Comparison of ENCODE assay signal across 2 cellular contexts in the genomic region with DNA sequence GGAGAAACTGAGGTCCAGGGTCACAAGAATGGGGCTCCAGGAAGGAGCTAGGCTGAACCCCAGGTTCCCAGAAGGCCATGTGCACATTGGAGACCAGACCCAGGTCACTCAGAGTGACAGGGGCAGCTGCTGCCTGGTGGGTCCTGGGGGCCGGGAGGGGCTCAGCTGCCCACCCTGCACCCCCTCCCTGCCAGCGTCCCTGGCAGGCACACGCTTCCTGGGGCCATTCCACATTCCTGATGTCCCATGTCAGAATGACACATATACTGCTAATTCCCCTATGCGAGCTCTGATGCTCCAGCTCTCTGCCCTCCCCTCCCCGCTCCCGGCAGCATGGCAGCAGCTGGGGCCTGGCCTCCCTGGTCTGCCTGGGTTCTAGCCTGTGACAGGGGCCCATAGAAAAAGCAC.
TF ChIP-seq lines count a peak whose summit lies in the region.

No MANE protein-coding gene starts in this region.

TF ChIP-seq in SK-N-SH, 30 proteins besides CTCF, POLR2A, EP300 and RAD21:
- TF ChIP-seq, protein P1, sequence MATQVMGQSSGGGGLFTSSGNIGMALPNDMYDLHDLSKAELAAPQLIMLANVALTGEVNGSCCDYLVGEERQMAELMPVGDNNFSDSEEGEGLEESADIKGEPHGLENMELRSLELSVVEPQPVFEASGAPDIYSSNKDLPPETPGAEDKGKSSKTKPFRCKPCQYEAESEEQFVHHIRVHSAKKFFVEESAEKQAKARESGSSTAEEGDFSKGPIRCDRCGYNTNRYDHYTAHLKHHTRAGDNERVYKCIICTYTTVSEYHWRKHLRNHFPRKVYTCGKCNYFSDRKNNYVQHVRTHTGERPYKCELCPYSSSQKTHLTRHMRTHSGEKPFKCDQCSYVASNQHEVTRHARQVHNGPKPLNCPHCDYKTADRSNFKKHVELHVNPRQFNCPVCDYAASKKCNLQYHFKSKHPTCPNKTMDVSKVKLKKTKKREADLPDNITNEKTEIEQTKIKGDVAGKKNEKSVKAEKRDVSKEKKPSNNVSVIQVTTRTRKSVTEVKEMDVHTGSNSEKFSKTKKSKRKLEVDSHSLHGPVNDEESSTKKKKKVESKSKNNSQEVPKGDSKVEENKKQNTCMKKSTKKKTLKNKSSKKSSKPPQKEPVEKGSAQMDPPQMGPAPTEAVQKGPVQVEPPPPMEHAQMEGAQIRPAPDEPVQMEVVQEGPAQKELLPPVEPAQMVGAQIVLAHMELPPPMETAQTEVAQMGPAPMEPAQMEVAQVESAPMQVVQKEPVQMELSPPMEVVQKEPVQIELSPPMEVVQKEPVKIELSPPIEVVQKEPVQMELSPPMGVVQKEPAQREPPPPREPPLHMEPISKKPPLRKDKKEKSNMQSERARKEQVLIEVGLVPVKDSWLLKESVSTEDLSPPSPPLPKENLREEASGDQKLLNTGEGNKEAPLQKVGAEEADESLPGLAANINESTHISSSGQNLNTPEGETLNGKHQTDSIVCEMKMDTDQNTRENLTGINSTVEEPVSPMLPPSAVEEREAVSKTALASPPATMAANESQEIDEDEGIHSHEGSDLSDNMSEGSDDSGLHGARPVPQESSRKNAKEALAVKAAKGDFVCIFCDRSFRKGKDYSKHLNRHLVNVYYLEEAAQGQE (IDR thresholded peaks at IDR 0.05; ENCODE audit: low read depth, low read length), result no peak
- TF ChIP-seq CHD2 (IDR thresholded peaks at IDR 0.05; ENCODE audit: low read length, partially characterized antibody), result no peak
- no peak for TF ChIP-seq NFIC (IDR thresholded peaks at IDR 0.05; ENCODE audit: borderline replicate concordance)
- no peak for TF ChIP-seq FOSL2 (IDR thresholded peaks at IDR 0.05; ENCODE audit: borderline replicate concordance, low read depth)
- TF ChIP-seq JUND (IDR thresholded peaks at IDR 0.05), result no peak
- no peak for TF ChIP-seq TEAD4 (IDR thresholded peaks at IDR 0.05; ENCODE audit: borderline replicate concordance, insufficient read depth)
- no peak for TF ChIP-seq TCF12 (IDR thresholded peaks at IDR 0.05)

TF ChIP-seq in SK-N-SH treated with all-trans-retinoic acid at 6 μM for 48 hours, 23 proteins besides CTCF, POLR2A, EP300 and RAD21 (continued from another document):
- TF ChIP-seq, protein P2, sequence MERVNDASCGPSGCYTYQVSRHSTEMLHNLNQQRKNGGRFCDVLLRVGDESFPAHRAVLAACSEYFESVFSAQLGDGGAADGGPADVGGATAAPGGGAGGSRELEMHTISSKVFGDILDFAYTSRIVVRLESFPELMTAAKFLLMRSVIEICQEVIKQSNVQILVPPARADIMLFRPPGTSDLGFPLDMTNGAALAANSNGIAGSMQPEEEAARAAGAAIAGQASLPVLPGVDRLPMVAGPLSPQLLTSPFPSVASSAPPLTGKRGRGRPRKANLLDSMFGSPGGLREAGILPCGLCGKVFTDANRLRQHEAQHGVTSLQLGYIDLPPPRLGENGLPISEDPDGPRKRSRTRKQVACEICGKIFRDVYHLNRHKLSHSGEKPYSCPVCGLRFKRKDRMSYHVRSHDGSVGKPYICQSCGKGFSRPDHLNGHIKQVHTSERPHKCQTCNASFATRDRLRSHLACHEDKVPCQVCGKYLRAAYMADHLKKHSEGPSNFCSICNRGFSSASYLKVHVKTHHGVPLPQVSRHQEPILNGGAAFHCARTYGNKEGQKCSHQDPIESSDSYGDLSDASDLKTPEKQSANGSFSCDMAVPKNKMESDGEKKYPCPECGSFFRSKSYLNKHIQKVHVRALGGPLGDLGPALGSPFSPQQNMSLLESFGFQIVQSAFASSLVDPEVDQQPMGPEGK (CRISPR knock-in tag; IDR thresholded peaks at IDR 0.05; ENCODE audit: borderline replicate concordance), result no peak
- TF ChIP-seq ZNF565 (CRISPR knock-in tag; conservative IDR thresholded peaks at IDR 0.05; ENCODE audit: low read depth), result no peak
- TF ChIP-seq BACH2 (CRISPR knock-in tag; IDR thresholded peaks at IDR 0.05; ENCODE audit: borderline replicate concordance), result no peak
- TF ChIP-seq ZNF70 (CRISPR knock-in tag; IDR thresholded peaks at IDR 0.05), result no peak
- TF ChIP-seq, protein P3, sequence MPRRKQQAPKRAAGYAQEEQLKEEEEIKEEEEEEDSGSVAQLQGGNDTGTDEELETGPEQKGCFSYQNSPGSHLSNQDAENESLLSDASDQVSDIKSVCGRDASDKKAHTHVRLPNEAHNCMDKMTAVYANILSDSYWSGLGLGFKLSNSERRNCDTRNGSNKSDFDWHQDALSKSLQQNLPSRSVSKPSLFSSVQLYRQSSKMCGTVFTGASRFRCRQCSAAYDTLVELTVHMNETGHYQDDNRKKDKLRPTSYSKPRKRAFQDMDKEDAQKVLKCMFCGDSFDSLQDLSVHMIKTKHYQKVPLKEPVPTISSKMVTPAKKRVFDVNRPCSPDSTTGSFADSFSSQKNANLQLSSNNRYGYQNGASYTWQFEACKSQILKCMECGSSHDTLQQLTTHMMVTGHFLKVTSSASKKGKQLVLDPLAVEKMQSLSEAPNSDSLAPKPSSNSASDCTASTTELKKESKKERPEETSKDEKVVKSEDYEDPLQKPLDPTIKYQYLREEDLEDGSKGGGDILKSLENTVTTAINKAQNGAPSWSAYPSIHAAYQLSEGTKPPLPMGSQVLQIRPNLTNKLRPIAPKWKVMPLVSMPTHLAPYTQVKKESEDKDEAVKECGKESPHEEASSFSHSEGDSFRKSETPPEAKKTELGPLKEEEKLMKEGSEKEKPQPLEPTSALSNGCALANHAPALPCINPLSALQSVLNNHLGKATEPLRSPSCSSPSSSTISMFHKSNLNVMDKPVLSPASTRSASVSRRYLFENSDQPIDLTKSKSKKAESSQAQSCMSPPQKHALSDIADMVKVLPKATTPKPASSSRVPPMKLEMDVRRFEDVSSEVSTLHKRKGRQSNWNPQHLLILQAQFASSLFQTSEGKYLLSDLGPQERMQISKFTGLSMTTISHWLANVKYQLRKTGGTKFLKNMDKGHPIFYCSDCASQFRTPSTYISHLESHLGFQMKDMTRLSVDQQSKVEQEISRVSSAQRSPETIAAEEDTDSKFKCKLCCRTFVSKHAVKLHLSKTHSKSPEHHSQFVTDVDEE (CRISPR knock-in tag; IDR thresholded peaks at IDR 0.05), result no peak
- TF ChIP-seq TCF4 (CRISPR knock-in tag; IDR thresholded peaks at IDR 0.05; ENCODE audit: borderline replicate concordance), result no peak
- TF ChIP-seq TOX (CRISPR knock-in tag; IDR thresholded peaks at IDR 0.05; ENCODE audit: borderline replicate concordance), result no peak
- no peak for TF ChIP-seq CSDC2 (CRISPR knock-in tag; IDR thresholded peaks at IDR 0.05)
TF ChIP-seq in SK-N-SH treated with all-trans-retinoic acid at 6 μM for 48 hours: peak in this region for 0.
